ENCODE assay signal across 10 cellular contexts in genomic region chr13:28533049-28533436, GRCh38. TPM values are rescaled to one million over a fixed set of nuclear protein-coding genes. Genes with fewer than 3 reads are reported as not detected.
DNase-seq lines count a peak whose midpoint lies in the region; ATAC-seq, FAIRE-seq and TF ChIP-seq lines count a peak whose summit lies in the region.
"Had no signal": no experiment of that assay in that cellular context is flagged by ENCODE, and none has a peak within 500 bp of the region (broad histone marks: within the 10 kb centered on the region; RNA-seq: fewer than 3 reads in every experiment).

No MANE protein-coding gene starts in this region.

- in situ Hi-C loops in K562 (cut with MboI) = no loop called here

- peak overlapping the region; percentile 80 for H3K4me2 ChIP-seq in K562 (ENCODE audit: insufficient read depth, low read length)

- no peak for TF ChIP-seq EP300 in K562 (IDR thresholded peaks at IDR 0.05; ENCODE audit: low read length)

- H3K36me3 ChIP-seq in cardiac muscle cell (no peaks in the 10 kb centered on the region), K562 (ENCODE audit: control insufficient read depth, insufficient read depth, low read length) (no peaks in the 10 kb centered on the region), mesodermal cell (ENCODE audit: control insufficient read depth, insufficient read depth, low read length) (no peaks in the 10 kb centered on the region), upper lobe of right lung (no peaks in the 10 kb centered on the region)

- H3K4me1 ChIP-seq in cardiac muscle cell (ENCODE audit: low read depth) = no peaks in the 10 kb centered on the region
- peaks cover 4 to 21% of the 10 kb centered on the region in 2 experiments; a peak in 4 of 5 replicates for H3K4me1 ChIP-seq in K562 (replicated peaks in 1 of 2; ENCODE audit: control insufficient read depth in 2 of 2, insufficient read depth in 2 of 2, low read length in 2 of 2)
- no peaks in the 10 kb centered on the region for H3K4me1 ChIP-seq in mesodermal cell (ENCODE audit: control insufficient read depth, insufficient read depth, low read length, poor library complexity, severe bottlenecking)
- peaks cover 8% of the 10 kb centered on the region for H3K4me1 ChIP-seq in upper lobe of right lung

- TF ChIP-seq RAD21 in K562 (CRISPR knock-in tag; conservative IDR thresholded peaks at IDR 0.05 in 1 of 2, IDR thresholded peaks at IDR 0.05 in 1 of 2) = no peak

- POLR2A ChIA-PET in K562 (lab: Yijun Ruan, JAX) = interaction anchor here (0.8 to 1.1 kb wide), 2 partner anchors 12 to 86 kb away, joined by 3 to 6 read pairs; no protein-coding TSS in a partner anchor

- FAIRE-seq in K562 (lab: Jason Lieb, UNC) (peak; percentile 75), HTR-8/SVneo (lab: Jason Lieb, UNC) (no peak)

- CTCF ChIA-PET in K562 (lab: Yijun Ruan, JAX; ENCODE audit: low intra/inter-chr PET ratio) = no interaction called here

- no peaks in the 10 kb centered on the region for H3K9me1 ChIP-seq in K562 (ENCODE audit: control insufficient read depth, insufficient read depth, low read length)

- H3K9me3 ChIP-seq in cardiac muscle cell (ENCODE audit: low read depth) (no peaks in the 10 kb centered on the region), K562 (replicated peaks; ENCODE audit: control insufficient read depth, insufficient read depth, low read depth, low read length) (peaks cover 11% of the 10 kb centered on the region), mesodermal cell (ENCODE audit: control insufficient read depth, low read length) (peaks cover 9% of the 10 kb centered on the region), upper lobe of right lung (no peaks in the 10 kb centered on the region)

- H3K4me3 ChIP-seq in cardiac muscle cell = peak overlapping the region; percentile 58
- H3K4me3 ChIP-seq in K562 = peak overlapping the region; percentile 53
- peak overlapping the region; percentile 48 for H3K4me3 ChIP-seq in mesodermal cell (ENCODE audit: extremely low read depth, insufficient read depth, low read length, poor library complexity, severe bottlenecking)
- peak overlapping the region; percentile 46 for H3K4me3 ChIP-seq in upper lobe of right lung

- H3K9ac ChIP-seq in K562 (ENCODE audit: insufficient read depth in 1 of 2, low read depth in 2 of 2, low read length in 2 of 2) = peak overlapping the region; percentile 75 to 90

- H3K27ac ChIP-seq in cardiac muscle cell (no peak overlapping the region), K562 (ENCODE audit: extremely low read depth, low read depth, low read length) (peak overlapping the region; percentile 90), mesodermal cell (ENCODE audit: low read depth, low read length, severe bottlenecking) (peak overlapping the region; percentile 80), upper lobe of right lung (no peak overlapping the region)

- 0 out of 2 replicates have a peak, but pooled peaks have one; percentile 39 for TF ChIP-seq POLR2A in K562 (conservative IDR thresholded peaks at IDR 0.05)

- ATAC-seq in K562 (no peak), upper lobe of right lung (no peak), esophagus mucosa (no peak), GM21619 (IDR thresholded peaks at IDR 0.05; ENCODE audit: unreplicated experiment) (no peak)

- H2AFZ ChIP-seq in K562 (ENCODE audit: low read depth, low read length) = peak overlapping the region; percentile 99

- TF ChIP-seq CTCF in cardiac muscle cell (IDR thresholded peaks at IDR 0.05; ENCODE audit: low read depth, low read length) (no peak), K562 (IDR thresholded peaks at IDR 0.05 in 2 of 3, conservative IDR thresholded peaks at IDR 0.05 in 1 of 3; ENCODE audit: insufficient read depth in 2 of 3, low read depth in 1 of 3, low read length in 3 of 3) (no peak), upper lobe of right lung (IDR thresholded peaks at IDR 0.05) (no peak)

- no peaks in the 10 kb centered on the region for H4K20me1 ChIP-seq in K562 (replicated peaks; ENCODE audit: control insufficient read depth, insufficient read depth, low read length)

- 7% methylated on average over 17 of the region's 17 CpGs for WGBS in K562 (ENCODE audit: insufficient coverage, low coverage, missing lambda C conversion rate)
- WGBS in mesodermal cell (ENCODE audit: insufficient coverage in 2 of 2), 2 experiments = 9 to 12% methylated on average over 8 to 15 of the region's 17 CpGs

- no TSS peak for BruUV-seq in K562 (replicated peaks; lab: Mats Ljungman, UMichigan)

- peaks cover 43% of the 10 kb centered on the region for H3K27me3 ChIP-seq in cardiac muscle cell
- no peaks in the 10 kb centered on the region for H3K27me3 ChIP-seq in K562 (ENCODE audit: control insufficient read depth in 2 of 2, insufficient read depth in 2 of 2, low read length in 2 of 2)
- H3K27me3 ChIP-seq in upper lobe of right lung = peaks cover 26% of the 10 kb centered on the region

- DNase-seq in cardiac muscle cell (ENCODE audit: low read depth in 1 of 2, low spot score in 1 of 2) = peak in 1 of 2 donors; percentile 16
- no peak for DNase-seq in cardiac septum (ENCODE audit: low spot score)
- DNase-seq in K562 (ENCODE audit: extremely low read depth in 1 of 4, low spot score in 3 of 4) = no peak
- no peak for DNase-seq in upper lobe of right lung
- DNase-seq in HTR-8/SVneo (ENCODE audit: insufficient read length, low spot score) = no peak
- DNase-seq: activated CD8-positive, alpha-beta memory T cell treated with anti-CD3 and anti-CD28 coated beads for 24 hours; stimulated activated CD4-positive, alpha-beta T cell treated with anti-CD3 and anti-CD28 coated beads, Interleukin-4, amount 100 ng/mL, for 24 hours had no signal

- intact Hi-C loops in cardiac septum (cut with DNase I) (loop anchor here (5.0 to 10.0 kb wide), 3 partner anchors 68 to 211 kb away; no protein-coding TSS in a partner anchor), K562 (cut with micrococcal nuclease) (no loop called here), upper lobe of right lung (cut with DNase I) (no loop called here)

- no peaks in the 10 kb centered on the region for H3K79me2 ChIP-seq in K562 (ENCODE audit: control insufficient read depth, insufficient read depth, low read length)

TF ChIP-seq in K562, 482 proteins besides CTCF, POLR2A, EP300 and RAD21 (continues in another document):
- no peak for TF ChIP-seq SMARCE1 (IDR thresholded peaks at IDR 0.05)
- no peak for TF ChIP-seq FUS (optimal IDR thresholded peaks at IDR 0.05; ENCODE audit: low read depth, low read length)
- no peak for TF ChIP-seq IRF9 (tag; IDR thresholded peaks at IDR 0.05)
- TF ChIP-seq ZNF639 (CRISPR knock-in tag; conservative IDR thresholded peaks at IDR 0.05 in 1 of 2, IDR thresholded peaks at IDR 0.05 in 1 of 2) = peak in 1 of 2 experiments; percentile 4; a peak in 1 of 4 replicates
- TF ChIP-seq ZKSCAN1 (IDR thresholded peaks at IDR 0.05; ENCODE audit: low read depth, low read length) = no peak
- TF ChIP-seq HCFC1 (IDR thresholded peaks at IDR 0.05; ENCODE audit: low read depth, low read length) = no peak
- peak; percentile 44 for TF ChIP-seq RBFOX2 (IDR thresholded peaks at IDR 0.05; ENCODE audit: low read depth, low read length)

RNA-seq across cellular contexts. Expression of gene FLT1, which starts 38.1 kb away (rescaled TPM):
- 10.1 and 14.8 TPM in 2 replicates for total RNA-seq in cardiac muscle cell
- 7.5 and 7.6 TPM in 2 replicates for polyA plus RNA-seq in cardiac muscle cell
- total RNA-seq in cardiac septum = 53.4 TPM
- total RNA-seq in K562 (2011; cell fraction: chromatin; rRNA removed; ENCODE audit: low replicate concordance) = 2.9 and 4.1 TPM in 2 replicates
- total RNA-seq in K562 (2011; cell fraction: nucleolus; rRNA removed) = 1.3 and 1.7 TPM in 2 replicates
- total RNA-seq in K562 (2011; cell fraction: nucleoplasm; rRNA removed) = 1.5 and 3.1 TPM in 2 replicates
- total RNA-seq in K562 (2014; rRNA removed) = 0.24 and 0.27 TPM in 2 replicates
- total RNA-seq in K562 (2014; rRNA removed; fragmentation: Illumina TruSeq; extraction: Trizol) = 0.19 and 0.22 TPM in 2 replicates
- total RNA-seq in K562 (2015; rRNA removed; fragmentation: Illumina TruSeq; extraction: Trizol) = 0.04 TPM in 2 replicates
- 0.22 and 0.40 TPM in 2 replicates for total RNA-seq in K562 (2021)
- 0.77 and 2.0 TPM in 2 replicates for polyA plus RNA-seq in K562 (2011; rRNA removed)
- polyA plus RNA-seq in K562 (2011; cell fraction: cytosol; rRNA removed) = 0.37 and 0.45 TPM in 2 replicates
- polyA plus RNA-seq in K562 (2011; cell fraction: nucleus; rRNA removed) = 0.97 and 1.0 TPM in 2 replicates
- 0.60 and 0.91 TPM in 2 replicates for polyA plus RNA-seq in K562 (2012)
- 0.17 and 0.22 TPM in 2 replicates for polyA plus RNA-seq in K562 (2014; fragmentation: Illumina TruSeq; extraction: Trizol)
- polyA plus RNA-seq in K562 (2014; fragmentation: Nextera tagmentation; extraction: Ambion mirVana) = under 1 TPM; 0.04 to 0.10 TPM
- 0.01 TPM in 1 of 2 replicates, not detected in the other for polyA plus RNA-seq in K562 (2014; rRNA removed)
- 2.5 and 4.0 TPM in 2 replicates for polyA minus RNA-seq in K562 (2011; rRNA and poly(A)+ RNA removed)
- 0.55 and 1.4 TPM in 2 replicates for polyA minus RNA-seq in K562 (2011; cell fraction: cytosol; rRNA and poly(A)+ RNA removed)
- polyA minus RNA-seq in K562 (2011; cell fraction: nucleus; rRNA and poly(A)+ RNA removed) = 0.56 and 0.81 TPM in 2 replicates
- polyA plus RNA-seq in mesodermal cell (2013, experiment 1 of 2) = 534 TPM
- polyA plus RNA-seq in mesodermal cell (2013, experiment 2 of 2) = 463 TPM
- 72.4 TPM for total RNA-seq in upper lobe of right lung
- total RNA-seq in esophagus mucosa = 5.3 TPM

Comparison
In these comparisons a context has a peak if more than half of its experiments do, and no peak if none do; other contexts are left out.
1. H3K27ac ChIP-seq: peak in K562 (single experiment) and mesodermal cell (single experiment); none in cardiac muscle cell (single experiment) and upper lobe of right lung (single experiment).
2. Peak in every context shown above with its lines, with median percentiles within 50 percentile points of each other: H3K4me3 ChIP-seq.